ENCODE assay signal across 9 cellular contexts in genomic region chr19:13260883-13261653, GRCh38.
DNase-seq lines count a peak whose midpoint lies in the region; ATAC-seq, FAIRE-seq and TF ChIP-seq lines count a peak whose summit lies in the region.
"Had no signal": no experiment of that assay in that cellular context is flagged by ENCODE, and none has a peak within 500 bp of the region (broad histone marks: within the 10 kb centered on the region; RNA-seq: fewer than 3 reads in every experiment).

No MANE protein-coding gene starts in this region.

- H3K27ac Mint-ChIP-seq in astrocyte (ENCODE audit: unreplicated experiment), result peak overlapping the region; percentile 75

- peaks cover 68% of the 10 kb centered on the region for H3K27me3 ChIP-seq in MM.1S (replicated peaks; ENCODE audit: insufficient read depth, low read length)
- H3K27me3 ChIP-seq in astrocyte (ENCODE audit: insufficient read depth, low read length), result peaks cover 7% of the 10 kb centered on the region
- peaks cover 0 to 13% (median 0%) of the 10 kb centered on the region in 3 donors for H3K27me3 ChIP-seq in psoas muscle (ENCODE audit: insufficient read depth in 3 of 3, low read length in 2 of 3)
- H3K27me3 ChIP-seq in esophagus muscularis mucosa, result peaks cover 0 to 14% (median 0%) of the 10 kb centered on the region in 4 donors

- peak; percentile 68 for FAIRE-seq in astrocyte (lab: Jason Lieb, UNC)

- no peak for TF ChIP-seq EP300 in esophagus muscularis mucosa (IDR thresholded peaks at IDR 0.05)

- H2AFZ ChIP-seq in MM.1S (ENCODE audit: low read length) (no peak overlapping the region), astrocyte (ENCODE audit: low read depth, low read length) (no peak overlapping the region)

- peaks cover 3% of the 10 kb centered on the region for H3K36me3 Mint-ChIP-seq in astrocyte (ENCODE audit: low read depth, unreplicated experiment)

- H3K4me3 Mint-ChIP-seq in astrocyte (ENCODE audit: unreplicated experiment), result no peak overlapping the region

- no peaks in the 10 kb centered on the region for H3K9me2 ChIP-seq in MM.1S (replicated peaks; ENCODE audit: insufficient read depth, low read length)

- H3K27ac ChIP-seq in MM.1S (ENCODE audit: low read length) (peak overlapping the region; percentile 31; the same call in 1 of the 2 replicates), astrocyte (ENCODE audit: low read depth, low read length) (peak overlapping the region; percentile 35), psoas muscle (peak overlapping the region; percentile 59), esophagus muscularis mucosa (replicated peaks in 1 of 4) (no peak overlapping the region)
- H3K27ac ChIP-seq: SK-N-MC had no signal

- no peaks in the 10 kb centered on the region for H3K79me2 ChIP-seq in MM.1S (ENCODE audit: low read length)
- H3K79me2 ChIP-seq in astrocyte (ENCODE audit: insufficient read depth, low read length), result no peaks in the 10 kb centered on the region

- H3K4me2 ChIP-seq in MM.1S (ENCODE audit: low read depth, low read length) (peak overlapping the region; percentile 15; the same call in 1 of the 2 replicates), astrocyte (ENCODE audit: low read length) (peak overlapping the region; percentile 65)

- peaks cover 8% of the 10 kb centered on the region for H3K9me3 Mint-ChIP-seq in astrocyte (ENCODE audit: unreplicated experiment)

- no peaks in the 10 kb centered on the region for H3K36me3 ChIP-seq in MM.1S (replicated peaks; ENCODE audit: insufficient read depth, low read length)
- H3K36me3 ChIP-seq in astrocyte (ENCODE audit: insufficient read depth, low read length), result no peaks in the 10 kb centered on the region
- no peaks in the 10 kb centered on the region for H3K36me3 ChIP-seq in psoas muscle (ENCODE audit: insufficient read depth in 1 of 2, low read depth in 1 of 2)
- H3K36me3 ChIP-seq in esophagus muscularis mucosa, result no peaks in the 10 kb centered on the region

- H4K20me1 ChIP-seq in MM.1S (ENCODE audit: insufficient read depth, low read length) (no peaks in the 10 kb centered on the region), astrocyte (ENCODE audit: insufficient read depth, low read length) (no peaks in the 10 kb centered on the region)

- H3K27me3 Mint-ChIP-seq in astrocyte (ENCODE audit: low read depth, unreplicated experiment), result peaks cover 22% of the 10 kb centered on the region

- WGBS in psoas muscle, 3 donors, result 58 to 64% (median 58%) methylated on average over 9 of the region's 9 CpGs
- 75% methylated on average over 9 of the region's 9 CpGs for WGBS in esophagus muscularis mucosa

- H3K4me3 ChIP-seq in MM.1S (ENCODE audit: low read length), result no peak overlapping the region
- H3K4me3 ChIP-seq in astrocyte (ENCODE audit: insufficient read depth, low read depth, low read length), result peak overlapping the region; percentile 8
- H3K4me3 ChIP-seq in psoas muscle, result no peak overlapping the region
- no peak overlapping the region for H3K4me3 ChIP-seq in esophagus muscularis mucosa
- H3K4me3 ChIP-seq: SK-N-MC had no signal

- intact Hi-C loops in psoas muscle (cut with DNase I), result loop anchor here in 1 of 2 donors (2.0 to 5.0 kb wide), 3 partner anchors 99 to 299 kb away; no protein-coding TSS in a partner anchor
- intact Hi-C loops in cardiac septum (cut with DNase I), result loop anchor here (2.0 to 5.0 kb wide), 3 partner anchors 54 to 158 kb away; partner anchors contain the start of gene LYL1
- intact Hi-C loops in esophagus muscularis mucosa (cut with DNase I), result loop anchor here (5.0 to 10.0 kb wide), 3 partner anchors 54 to 284 kb away; no protein-coding TSS in a partner anchor

- peak; percentile 73 for ATAC-seq in GM21737 (IDR thresholded peaks at IDR 0.05; ENCODE audit: unreplicated experiment)
- ATAC-seq in psoas muscle, result peak; percentile 84 to 91 (median 86)

- 0 out of 2 replicates have a peak, but pooled peaks cover 11% of the 10 kb centered on the region for H3K4me1 ChIP-seq in MM.1S (ENCODE audit: low read length)
- peaks cover 16% of the 10 kb centered on the region for H3K4me1 ChIP-seq in astrocyte (ENCODE audit: insufficient read depth, low read length)
- peaks cover 9% of the 10 kb centered on the region for H3K4me1 ChIP-seq in psoas muscle
- H3K4me1 ChIP-seq in esophagus muscularis mucosa, result peaks cover 0 to 9% (median 0%) of the 10 kb centered on the region in 4 donors

- TF ChIP-seq CTCF in MM.1S (IDR thresholded peaks at IDR 0.05; ENCODE audit: low read length), result no peak
- peak; percentile 17 for TF ChIP-seq CTCF in astrocyte (IDR thresholded peaks at IDR 0.05; ENCODE audit: insufficient read depth, low read depth, low read length)
- TF ChIP-seq CTCF in psoas muscle (IDR thresholded peaks at IDR 0.05), result peak; percentile 5
- no peak for TF ChIP-seq CTCF in esophagus muscularis mucosa (IDR thresholded peaks at IDR 0.05)

- DNase-seq in EL (peak; percentile 87), MM.1S (no peak), astrocyte (ENCODE audit: low read depth) (peak; percentile 84), psoas muscle (no peak), cardiac septum (ENCODE audit: low spot score) (no peak), DMS 273 treated with DMSO at 0.1 percent for 48 hours (lab: John Stamatoyannopoulos, UW) (no peak), esophagus muscularis mucosa (ENCODE audit: extremely low spot score) (no peak)

- peaks cover 8% of the 10 kb centered on the region for H3K4me1 Mint-ChIP-seq in astrocyte (ENCODE audit: low read depth, unreplicated experiment)

- TF ChIP-seq POLR2A in esophagus muscularis mucosa (IDR thresholded peaks at IDR 0.05; ENCODE audit: low read depth), result no peak

- H3K9me3 ChIP-seq in MM.1S (replicated peaks; ENCODE audit: insufficient read depth, low read length) (no peaks in the 10 kb centered on the region), astrocyte (ENCODE audit: insufficient read depth, low read depth, low read length) (peaks cover 4% of the 10 kb centered on the region), psoas muscle (no peaks in the 10 kb centered on the region), esophagus muscularis mucosa (peaks cover 0 to 6% (median 2%) of the 10 kb centered on the region in 4 donors)

- no peak overlapping the region for H3K9ac ChIP-seq in MM.1S (ENCODE audit: low read length)
- no peak overlapping the region for H3K9ac ChIP-seq in astrocyte (ENCODE audit: low read length)

- no peaks in the 10 kb centered on the region for H3F3A ChIP-seq in MM.1S (ENCODE audit: insufficient read depth, low read length)

Comparison
In these comparisons a context has a peak if more than half of its experiments do, and no peak if none do; other contexts are left out.
1. DNase-seq: peak in EL (single experiment) and astrocyte (single experiment); none in MM.1S (single experiment), psoas muscle (0 of 2), cardiac septum (single experiment), DMS 273 treated with DMSO at 0.1 percent for 48 hours (single experiment) and esophagus muscularis mucosa (single experiment).
2. H3K27ac ChIP-seq: peak in MM.1S (single experiment), astrocyte (single experiment) and psoas muscle (single experiment); none in esophagus muscularis mucosa (0 of 4).
3. CTCF ChIP-seq: peak in astrocyte (single experiment) and psoas muscle (single experiment); none in MM.1S (single experiment) and esophagus muscularis mucosa (0 of 3).